ENCODE assay signal across 31 cellular contexts in genomic region chr13:40285634-40286033, GRCh38.
"Had no signal": no experiment of that assay in that cellular context is flagged by ENCODE, and none has a peak within 500 bp of the region (broad histone marks: within the 10 kb centered on the region; RNA-seq: fewer than 3 reads in every experiment).

No MANE protein-coding gene starts in this region.

- FAIRE-seq: endometrium, endothelial cell of umbilical vein had no signal

- H3K27ac ChIP-seq: adrenal gland, body of pancreas, colonic mucosa, epithelial cell of prostate, esophagus squamous epithelium, gastroesophageal sphincter had no signal

- DNase-seq: activated CD4-positive, alpha-beta memory T cell treated with anti-CD3 and anti-CD28 coated beads for 36 hours; activated CD4-positive, alpha-beta T cell treated with anti-CD3 and anti-CD28 coated beads for 36 hours; activated CD4-positive, alpha-beta T cell treated with anti-CD3 and anti-CD28 coated beads, Interleukin-2, amount 10 ng/mL, durations not matched to agents 24 days and 14 days; activated CD4-positive, CD25-positive, alpha-beta regulatory T cell; activated CD4-positive, CD25-positive, alpha-beta regulatory T cell treated with anti-CD3 and anti-CD28 coated beads, Interleukin-2, amount 50 U/mL, for 72 hours; activated CD8-positive, alpha-beta memory T cell treated with anti-CD3 and anti-CD28 coated beads, Interleukin-2, amount 10 ng/mL, durations not matched to agents 7 days and 5 days; activated CD8-positive, alpha-beta memory T cell treated with anti-CD3 and anti-CD28 coated beads, Interleukin-2, amount 50 U/mL, for 4 hours; activated CD8-positive, alpha-beta T cell treated with anti-CD3 and anti-CD28 coated beads, Interleukin-2, amount 10 ng/mL, durations not matched to agents 7 days and 5 days; activated effector memory CD4-positive, alpha-beta T cell treated with anti-CD3 and anti-CD28 coated beads, Interleukin-2, amount 50 U/mL, for 16 hours; activated naive CD4-positive, alpha-beta T cell treated with anti-CD3 and anti-CD28 coated beads for 36 hours; activated naive CD8-positive, alpha-beta T cell treated with anti-CD3 and anti-CD28 coated beads for 36 hours; activated naive CD8-positive, alpha-beta T cell treated with anti-CD3 and anti-CD28 coated beads, Interleukin-2, amount 50 U/mL, for 24 hours; activated T-cell treated with anti-CD3 and anti-CD28 coated beads, Interleukin-2, amount 50 U/mL, for 1 hour; activated T-cell treated with anti-CD3 and anti-CD28 coated beads, Interleukin-2, amount 50 U/mL, for 48 hours; adrenal gland; amygdala; aorta; body of pancreas; caudate nucleus; cerebellar nuclear complex; colonic mucosa; effector CD8-positive, alpha-beta T cell; esophagus squamous epithelium; foreskin melanocyte; T-helper 1 cell; T-helper 17 cell; T1000 had no signal

- H3K27me3 ChIP-seq: adrenal gland, body of pancreas, colonic mucosa, esophagus squamous epithelium, gastroesophageal sphincter had no signal

- ATAC-seq: activated CD4-positive, alpha-beta T cell treated with anti-CD3 and anti-CD28 coated beads for 36 hours; activated CD8-positive, alpha-beta memory T cell treated with anti-CD3 and anti-CD28 coated beads, Interleukin-2, amount 10 ng/mL, durations not matched to agents 7 days and 5 days; activated CD8-positive, alpha-beta T cell treated with anti-CD3 and anti-CD28 coated beads, Interleukin-2, amount 10 ng/mL, durations not matched to agents 7 days and 5 days; activated naive CD8-positive, alpha-beta T cell treated with anti-CD3 and anti-CD28 coated beads, Interleukin-2, amount 50 U/mL, for 24 hours; body of pancreas; gastroesophageal sphincter; T-helper 17 cell had no signal

- H3K4me3 ChIP-seq: adrenal gland, body of pancreas, colonic mucosa, esophagus squamous epithelium, gastroesophageal sphincter had no signal

- H3K36me3 ChIP-seq: adrenal gland, colonic mucosa, esophagus squamous epithelium, gastroesophageal sphincter had no signal

- H3K9me3 ChIP-seq: adrenal gland, body of pancreas, colonic mucosa, esophagus squamous epithelium, gastroesophageal sphincter had no signal

- H3K4me1 ChIP-seq: adrenal gland, body of pancreas, colonic mucosa, gastroesophageal sphincter had no signal
